In the genomic region with DNA sequence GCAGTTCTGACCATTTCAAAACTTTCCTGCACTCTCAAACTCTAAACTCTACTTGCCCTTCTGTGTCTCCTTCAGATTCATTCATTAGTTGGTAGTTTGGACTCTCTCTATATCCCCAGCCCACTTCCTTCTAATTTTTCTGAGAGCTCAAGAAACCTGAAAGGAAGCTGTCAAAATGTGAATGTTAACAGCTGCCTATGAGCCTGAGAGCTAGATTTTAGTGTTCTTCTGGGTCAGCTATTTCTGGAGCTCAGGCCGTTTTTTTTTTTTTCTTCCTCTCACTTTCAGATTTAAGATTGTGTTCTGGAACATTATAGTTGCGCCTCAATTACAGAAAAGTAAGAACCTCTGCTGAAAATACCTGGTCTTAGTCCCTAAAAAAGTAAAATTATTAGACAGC, we compare ENCODE assay signal across 10 cellular contexts.
DNase-seq lines count a peak whose midpoint lies in the region; ATAC-seq and TF ChIP-seq lines count a peak whose summit lies in the region.
"Had no signal": no experiment of that assay in that cellular context is flagged by ENCODE, and none has a peak within 500 bp of the region (broad histone marks: within the 10 kb centered on the region; RNA-seq: fewer than 3 reads in every experiment).

No MANE protein-coding gene starts in this region.

- BruUV-seq in A673 (replicated peaks; lab: Mats Ljungman, UMichigan): no TSS peak

- H3K27ac ChIP-seq in A673 (ENCODE audit: low read depth, low read length, poor library complexity, severe bottlenecking) (peak overlapping the region; percentile 4), dorsolateral prefrontal cortex (peak overlapping the region in 40 of 59 donors; percentile 2 to 76 (median 40))
- H3K27ac ChIP-seq: RWPE1 had no signal

- intact Hi-C loops in A673 (cut with micrococcal nuclease; ENCODE audit: unreplicated experiment): no loop called here
- intact Hi-C loops in dorsolateral prefrontal cortex (cut with DNase I): no loop called here

- ATAC-seq in GM19395 (IDR thresholded peaks at IDR 0.05; ENCODE audit: unreplicated experiment) (peak; percentile 98), HG03066 (IDR thresholded peaks at IDR 0.05; ENCODE audit: low read depth, unreplicated experiment) (peak; percentile 96)

- peaks cover 32% of the 10 kb centered on the region for H3K4me1 ChIP-seq in A673 (ENCODE audit: insufficient read depth, low read length, poor library complexity, severe bottlenecking)

- TF ChIP-seq CTCF in A673 (conservative IDR thresholded peaks at IDR 0.05; ENCODE audit: low read depth, low read length) (no peak), dorsolateral prefrontal cortex (IDR thresholded peaks at IDR 0.05 in 54 of 56, conservative IDR thresholded peaks at IDR 0.05 in 2 of 56; ENCODE audit: low read depth in 1 of 56, partially characterized antibody in 56 of 56) (no peak)

- DNase-seq in A673 (ENCODE audit: low spot score): no peak
- no peak for DNase-seq in dorsolateral prefrontal cortex
- no peak for DNase-seq in anterior cingulate cortex (lab: John Stamatoyannopoulos, UW)
- no peak for DNase-seq in COLO829 (ENCODE audit: low spot score)
- DNase-seq in DMS153 treated with DMSO at 0.1 percent for 48 hours (lab: John Stamatoyannopoulos, UW; ENCODE audit: unreplicated experiment): no peak
- no peak for DNase-seq in NCI-H146 (lab: John Stamatoyannopoulos, UW)
- DNase-seq: AML-193 had no signal

- H3K27me3 ChIP-seq in A673 (replicated peaks; ENCODE audit: insufficient read depth, low read depth, low read length, poor library complexity) (no peaks in the 10 kb centered on the region), dorsolateral prefrontal cortex (no peaks in the 10 kb centered on the region)

- H3K4me3 ChIP-seq in A673 (ENCODE audit: low read depth, low read length, poor library complexity, severe bottlenecking) (no peak overlapping the region), dorsolateral prefrontal cortex (peak overlapping the region in 1 of 59 donors; percentile 8)

- H3K36me3 ChIP-seq in A673 (ENCODE audit: insufficient read depth, low read length, poor library complexity, severe bottlenecking): peaks cover 28% of the 10 kb centered on the region

- no peaks in the 10 kb centered on the region for H3K9me3 ChIP-seq in A673 (ENCODE audit: low read depth, low read length, poor library complexity, severe bottlenecking)

- CTCF ChIA-PET in A673 (lab: Charles Lee): no interaction called here

- POLR2A ChIA-PET in A673 (lab: Charles Lee; ENCODE audit: low non-redundant PET): no interaction called here
